In the genomic region with DNA sequence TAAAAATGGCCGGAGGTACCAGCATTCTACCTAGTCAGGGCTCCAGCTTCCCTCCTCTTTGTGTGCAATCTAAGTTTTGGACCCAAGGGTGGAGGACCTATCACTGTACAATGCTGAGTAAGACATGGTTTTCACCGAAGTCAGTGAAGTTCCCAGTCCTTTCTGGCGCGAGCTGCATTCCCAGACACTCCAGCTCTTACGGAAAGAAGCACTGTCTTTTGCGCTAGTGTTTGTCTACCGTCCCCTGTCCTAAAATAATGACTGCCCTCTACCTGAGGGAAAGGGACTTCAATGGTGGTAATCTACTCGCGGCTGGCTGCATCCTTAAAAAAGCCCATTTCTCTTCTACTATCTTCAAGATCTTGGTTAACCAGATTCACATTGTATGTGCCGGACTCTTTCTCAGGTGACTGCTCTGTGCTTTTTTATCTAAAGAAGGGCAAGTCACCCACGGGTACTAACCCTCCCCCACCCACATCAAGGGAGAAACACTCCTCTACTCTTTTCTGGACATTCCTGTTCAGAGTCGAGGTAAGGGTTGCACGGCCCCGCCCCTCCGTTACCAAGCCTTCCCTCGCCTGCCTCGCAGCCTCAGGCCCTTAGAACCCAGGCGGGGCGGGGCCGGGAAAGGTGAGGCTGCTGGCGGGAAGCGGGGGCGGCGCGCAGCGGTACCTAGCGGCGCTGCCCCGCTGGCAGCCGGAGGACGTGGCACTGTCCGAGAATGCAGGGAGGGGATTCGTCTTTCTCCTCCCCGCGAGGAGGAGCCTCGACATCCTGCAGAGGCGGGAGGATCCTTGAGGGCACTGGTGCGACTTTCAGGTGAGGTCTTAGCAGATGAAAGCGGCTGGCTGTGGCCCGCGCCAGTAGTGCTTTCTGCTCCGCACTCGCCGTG, we compare ENCODE assay signal across 8 cellular contexts.
DNase-seq lines count a peak whose midpoint lies in the region; ATAC-seq and TF ChIP-seq lines count a peak whose summit lies in the region.
"Not testable (repeated sequence)": the region's sequence is repeated elsewhere in the genome, so short reads cannot be mapped to it uniquely, and the experiment has no call there.

No MANE protein-coding gene starts in this region.

- not testable (repeated sequence) for H3K36me3 Mint-ChIP-seq in nephron progenitor cell (ENCODE audit: low read depth); stimulated activated effector memory CD8-positive, alpha-beta T cell treated with anti-CD3 and anti-CD28 coated beads, Interleukin-12 subunit alpha, Interleukin-12 subunit beta, amount 100 ng/mL, for 72 hours

- not testable (repeated sequence) for TF ChIP-seq RAD21 in HCT116 (IDR thresholded peaks at IDR 0.05; ENCODE audit: low read depth)

- peak; percentile 66 for DNase-seq in DND-41
- DNase-seq in HCT116 (ENCODE audit: low read depth, low spot score): peak; percentile 81
- DNase-seq in MG63: peak; percentile 86
- DNase-seq in SIG-M5 treated with dmso at 0.1 percent for 504 hours (lab: John Stamatoyannopoulos, UW; ENCODE audit: unreplicated experiment): peak; percentile 37
- peak; percentile 71 for DNase-seq in activated effector memory CD4-positive, alpha-beta T cell treated with Interleukin-2 at 50 U/mL for 16 hours
- peak; percentile 86 for DNase-seq in fibroblast of villous mesenchyme (ENCODE audit: low read depth)
- peak; percentile 54 for DNase-seq in nephron progenitor cell
- DNase-seq in stimulated activated effector memory CD8-positive, alpha-beta T cell treated with anti-CD3 and anti-CD28 coated beads, Interleukin-12 subunit alpha, Interleukin-12 subunit beta, amount 100 ng/mL, for 72 hours (ENCODE audit: low spot score in 2 of 2): peak; percentile 52 to 86

- H3K27me3 Mint-ChIP-seq in nephron progenitor cell (ENCODE audit: low read depth, poor library complexity): not testable (repeated sequence)

- H3K4me1 Mint-ChIP-seq in nephron progenitor cell: peaks cover 11% of the 10 kb centered on the region
- H3K4me1 Mint-ChIP-seq in stimulated activated effector memory CD8-positive, alpha-beta T cell treated with anti-CD3 and anti-CD28 coated beads, Interleukin-12 subunit alpha, Interleukin-12 subunit beta, amount 100 ng/mL, for 72 hours: not testable (repeated sequence)

- intact Hi-C loops in HCT116 (cut with micrococcal nuclease): not testable (repeated sequence)

- H3K4me3 ChIP-seq in DND-41 (ENCODE audit: low read depth in 1 of 2, low read length in 2 of 2) (peak overlapping the region; percentile 39 to 71), HCT116 (replicated peaks in 1 of 2; ENCODE audit: low read depth in 1 of 2, low read length in 2 of 2) (peak overlapping the region; percentile 36 to 49; a peak in 3 of 4 replicates), MG63 (peak overlapping the region; percentile 59), fibroblast of villous mesenchyme (ENCODE audit: low read depth, low read length) (peak overlapping the region; percentile 61)

- CTCF ChIA-PET in HCT116 (lab: Charles Lee): interaction anchor here (0.6 kb wide), 1 partner anchor 125 kb away, joined by 3 read pairs; no protein-coding TSS in a partner anchor

- not testable (repeated sequence) for H3K79me2 ChIP-seq in DND-41 (ENCODE audit: insufficient read depth, low read length); HCT116 (ENCODE audit: insufficient read depth, low read length)

- peak overlapping the region; percentile 51 for H3K9ac ChIP-seq in DND-41 (ENCODE audit: low read depth, low read length)
- H3K9ac ChIP-seq in HCT116 (ENCODE audit: low read length): not testable (repeated sequence)

- H3K27ac ChIP-seq in DND-41 (ENCODE audit: low read length) (peak overlapping the region; percentile 60; the same call in 1 of the 2 replicates), HCT116 (ENCODE audit: low read depth, low read length) (peak overlapping the region; percentile 59; the same call in 1 of the 2 replicates)

- ATAC-seq in DND-41 (ENCODE audit: insufficient read depth, low read depth) (peak; percentile 62), HCT116 (peak; percentile 95)
- ATAC-seq in stimulated activated effector memory CD8-positive, alpha-beta T cell treated with anti-CD3 and anti-CD28 coated beads, Interleukin-12 subunit alpha, Interleukin-12 subunit beta, amount 100 ng/mL, for 72 hours: peak; percentile 90

- H3K27ac Mint-ChIP-seq in nephron progenitor cell: not testable (repeated sequence)
- H3K27ac Mint-ChIP-seq in stimulated activated effector memory CD8-positive, alpha-beta T cell treated with anti-CD3 and anti-CD28 coated beads, Interleukin-12 subunit alpha, Interleukin-12 subunit beta, amount 100 ng/mL, for 72 hours: peak overlapping the region; percentile 87

- H3K9me2 ChIP-seq in HCT116 (ENCODE audit: insufficient read depth): not testable (repeated sequence)

- H3K9me3 ChIP-seq in DND-41 (ENCODE audit: insufficient read depth, low read length, severe bottlenecking); HCT116 (ENCODE audit: control insufficient read depth in 1 of 2, insufficient read depth in 1 of 2, low read depth in 1 of 2, low read length in 2 of 2); MG63: not testable (repeated sequence)

- H3K4me3 Mint-ChIP-seq in nephron progenitor cell: peak overlapping the region; percentile 89
- peak overlapping the region; percentile 77 for H3K4me3 Mint-ChIP-seq in stimulated activated effector memory CD8-positive, alpha-beta T cell treated with anti-CD3 and anti-CD28 coated beads, Interleukin-12 subunit alpha, Interleukin-12 subunit beta, amount 100 ng/mL, for 72 hours

- TF ChIP-seq POLR2A in HCT116 (IDR thresholded peaks at IDR 0.05; ENCODE audit: borderline replicate concordance, extremely low read depth, insufficient read depth, insufficient read length): not testable (repeated sequence)

- POLR2A ChIA-PET in HCT116 (lab: Charles Lee): not testable (repeated sequence)

- H3K9me3 Mint-ChIP-seq in nephron progenitor cell; stimulated activated effector memory CD8-positive, alpha-beta T cell treated with anti-CD3 and anti-CD28 coated beads, Interleukin-12 subunit alpha, Interleukin-12 subunit beta, amount 100 ng/mL, for 72 hours: not testable (repeated sequence)

- H3K27me3 ChIP-seq in DND-41 (ENCODE audit: insufficient read depth, low read length, poor library complexity); HCT116 (ENCODE audit: insufficient read depth, low read length); MG63: not testable (repeated sequence)

- not testable (repeated sequence) for H4K20me1 ChIP-seq in DND-41 (ENCODE audit: insufficient read depth, low read length); HCT116 (ENCODE audit: insufficient read depth)

- not testable (repeated sequence) for H3K36me3 ChIP-seq in DND-41 (ENCODE audit: insufficient read depth, low read length); HCT116 (ENCODE audit: control insufficient read depth in 1 of 2, insufficient read depth in 2 of 2, low read length in 2 of 2); MG63

- H3K4me2 ChIP-seq in DND-41 (ENCODE audit: insufficient read depth, low read length): peak overlapping the region; percentile 68
- H3K4me2 ChIP-seq in HCT116 (ENCODE audit: low read length): peak overlapping the region; percentile 58

- peak overlapping the region; percentile 88 for H2AFZ ChIP-seq in DND-41 (ENCODE audit: low read depth, low read length)
- not testable (repeated sequence) for H2AFZ ChIP-seq in HCT116 (ENCODE audit: low read depth, low read length, poor library complexity, severe bottlenecking)

- not testable (repeated sequence) for TF ChIP-seq CTCF in DND-41 (IDR thresholded peaks at IDR 0.05; ENCODE audit: borderline replicate concordance, extremely low read depth, low read length, poor library complexity, severe bottlenecking); HCT116 (IDR thresholded peaks at IDR 0.05 in 2 of 3, conservative IDR thresholded peaks at IDR 0.05 in 1 of 3; ENCODE audit: borderline replicate concordance in 1 of 3, insufficient read depth in 1 of 3, low read depth in 2 of 3, low read length in 2 of 3); fibroblast of villous mesenchyme (IDR thresholded peaks at IDR 0.05; ENCODE audit: insufficient read depth, low read depth, low read length); nephron progenitor cell (IDR thresholded peaks at IDR 0.05)

- BruUV-seq in HCT116 (replicated peaks; lab: Mats Ljungman, UMichigan): TSS peak; percentile 93

- RAD21 ChIA-PET in HCT116 (lab: Charles Lee; ENCODE audit: low non-redundant PET in 1 of 2, low total read pairs in 2 of 2, uncharacterized antibody in 2 of 2, unreplicated experiment in 2 of 2): not testable (repeated sequence)

- peaks cover 16% of the 10 kb centered on the region for H3K4me1 ChIP-seq in DND-41 (ENCODE audit: insufficient read depth, low read length)
- H3K4me1 ChIP-seq in HCT116 (ENCODE audit: control insufficient read depth in 1 of 2, insufficient read depth in 2 of 2, low read length in 2 of 2): not testable (repeated sequence)

TF ChIP-seq in HCT116, 20 proteins besides CTCF, POLR2A, EP300 and RAD21:
- TF ChIP-seq EGR1 (IDR thresholded peaks at IDR 0.05; ENCODE audit: low read depth): peak; percentile 71
- TF ChIP-seq YY1 (IDR thresholded peaks at IDR 0.05; ENCODE audit: extremely low read depth, insufficient replicate concordance, low read depth, low read length): peak; percentile 50

Comparison
In these comparisons a context has a peak if more than half of its experiments do, and no peak if none do; other contexts are left out.
1. Peak in every context shown above with its lines: DNase-seq, ATAC-seq, H3K4me3 ChIP-seq and H3K27ac ChIP-seq.